Comparison of ENCODE assay signal across 8 cellular contexts in genomic region chr6:30556714-30556963, GRCh38. TPM values are rescaled to one million over a fixed set of nuclear protein-coding genes. Genes with fewer than 3 reads are reported as not detected.
A peak's percentile ranks its signal among the peaks of the same experiment; 100 is the strongest.
DNase-seq lines count a peak whose midpoint lies in the region; ATAC-seq, FAIRE-seq and TF ChIP-seq lines count a peak whose summit lies in the region.

No MANE protein-coding gene starts in this region.

- no peak for ATAC-seq in HG03442 (IDR thresholded peaks at IDR 0.05; ENCODE audit: unreplicated experiment)

- peak overlapping the region; percentile 91 to 99 for H3K18ac ChIP-seq in mesenchymal stem cell (ENCODE audit: low read depth in 1 of 2, low read length in 2 of 2)

- peaks cover 51% of the 10 kb centered on the region for H3K36me3 ChIP-seq in SK-N-MC (ENCODE audit: insufficient read depth, low read length)
- H3K36me3 ChIP-seq in bronchial epithelial cell (ENCODE audit: control insufficient read depth, insufficient read depth, low read length) = peaks cover 13% of the 10 kb centered on the region
- H3K36me3 ChIP-seq in mesenchymal stem cell (ENCODE audit: control insufficient read depth in 1 of 2, insufficient read depth in 2 of 2, low read depth in 1 of 2, low read length in 2 of 2) = peaks cover 26 to 50% of the 10 kb centered on the region in 2 experiments

- H3K14ac ChIP-seq in mesenchymal stem cell (ENCODE audit: low read length in 2 of 2) = peak overlapping the region in 1 of 2 experiments; percentile 82

- DNase-seq in GM18507 (ENCODE audit: extremely low spot score, insufficient read length, low read depth) = peak; percentile 81
- DNase-seq in SK-N-MC (ENCODE audit: low read depth, low spot score) = no peak
- no peak for DNase-seq in bronchial epithelial cell (ENCODE audit: low read depth)
- no peak for DNase-seq in mesenchymal stem cell
- DNase-seq in stimulated activated CD8-positive, alpha-beta memory T cell treated with anti-CD3 and anti-CD28 coated beads, Interleukin-4, amount 100 ng/mL, for 48 hours = peak; percentile 91
- no peak for DNase-seq in DMS114 treated with DMSO at 0.1 percent for 48 hours (lab: John Stamatoyannopoulos, UW; ENCODE audit: unreplicated experiment)
- no peak for DNase-seq in MV-4-11 (lab: John Stamatoyannopoulos, UW)

- peak; percentile 88 for FAIRE-seq in GM18507 (lab: Jason Lieb, UNC)
- no peak for FAIRE-seq in bronchial epithelial cell (lab: Jason Lieb, UNC)

- peak overlapping the region; percentile 68 for H2BK5ac ChIP-seq in mesenchymal stem cell (ENCODE audit: low read depth, low read length, poor library complexity, severe bottlenecking)

- no peaks in the 10 kb centered on the region for H3K27me3 ChIP-seq in bronchial epithelial cell (ENCODE audit: control insufficient read depth, insufficient read depth, low read length)
- no peaks in the 10 kb centered on the region for H3K27me3 ChIP-seq in mesenchymal stem cell (ENCODE audit: control insufficient read depth in 1 of 2, insufficient read depth in 1 of 2, low read length in 2 of 2)

- H3K27ac ChIP-seq in SK-N-MC = peak overlapping the region; percentile 93
- H3K27ac ChIP-seq in mesenchymal stem cell (ENCODE audit: low read length, poor library complexity, severe bottlenecking) = peak overlapping the region; percentile 80

- H3K9ac ChIP-seq in SK-N-MC (ENCODE audit: insufficient read length) = peak overlapping the region; percentile 91
- H3K9ac ChIP-seq in mesenchymal stem cell (ENCODE audit: low read length) = peak overlapping the region; percentile 96

- no peaks in the 10 kb centered on the region for H3K9me3 ChIP-seq in SK-N-MC (ENCODE audit: low read depth, low read length)
- no peaks in the 10 kb centered on the region for H3K9me3 ChIP-seq in mesenchymal stem cell (ENCODE audit: control insufficient read depth, low read length)

- peak overlapping the region; percentile 97 for H2AFZ ChIP-seq in mesenchymal stem cell (ENCODE audit: low read depth, low read length)

- H2BK15ac ChIP-seq in mesenchymal stem cell (ENCODE audit: low read depth, poor library complexity, severe bottlenecking) = peak overlapping the region; percentile 56

- H3K4me1 ChIP-seq in mesenchymal stem cell (ENCODE audit: control insufficient read depth, insufficient read depth, low read depth, low read length) = peaks cover 4% of the 10 kb centered on the region

- H3K79me1 ChIP-seq in mesenchymal stem cell (replicated peaks; ENCODE audit: low read length, poor library complexity, severe bottlenecking) = peaks cover 38% of the 10 kb centered on the region

- TF ChIP-seq CTCF in bronchial epithelial cell (IDR thresholded peaks at IDR 0.05; ENCODE audit: insufficient read depth, low read length, severe bottlenecking) = no peak

- under 1% methylated on average over 13 of the region's 13 CpGs for WGBS in mesenchymal stem cell

- no peak overlapping the region for H4K91ac ChIP-seq in mesenchymal stem cell (ENCODE audit: low read length)

- peak overlapping the region; percentile 46 to 68 for H3K4ac ChIP-seq in mesenchymal stem cell (ENCODE audit: low read depth in 1 of 2, low read length in 2 of 2)

- peak overlapping the region; percentile 18 to 61 for H2BK12ac ChIP-seq in mesenchymal stem cell (ENCODE audit: low read length in 2 of 2)

- H3K4me2 ChIP-seq in mesenchymal stem cell (ENCODE audit: low read length, poor library complexity, severe bottlenecking) = peak overlapping the region; percentile 97

- H4K8ac ChIP-seq in mesenchymal stem cell (ENCODE audit: low read length) = peak overlapping the region; percentile 96

- H2BK120ac ChIP-seq in mesenchymal stem cell (ENCODE audit: low read depth, low read length) = peak overlapping the region; percentile 64

- H2AK5ac ChIP-seq in mesenchymal stem cell (ENCODE audit: low read length, severe bottlenecking) = peak overlapping the region; percentile 41

- H3K4me3 ChIP-seq in SK-N-MC (peak overlapping the region; percentile 96), bronchial epithelial cell (ENCODE audit: low read depth, low read length) (peak overlapping the region; percentile 95), mesenchymal stem cell (ENCODE audit: insufficient read depth in 1 of 2, low read depth in 1 of 2, low read length in 2 of 2) (peak overlapping the region; percentile 83 to 95)

- peak overlapping the region in 1 of 2 experiments; percentile 70 for H3K23ac ChIP-seq in mesenchymal stem cell (ENCODE audit: low read length in 2 of 2)

RNA-seq across cellular contexts. Expression of gene GNL1, which starts 0.3 kb away (rescaled TPM):
- 21.9 and 35.2 TPM in 2 replicates for total RNA-seq in bronchial epithelial cell
- 38.9 TPM for polyA plus RNA-seq in mesenchymal stem cell (2013, experiment 1 of 2)
- 36.3 TPM for polyA plus RNA-seq in mesenchymal stem cell (2013, experiment 2 of 2)

RNA-seq across cellular contexts. Expression of gene PRR3, which starts 0.5 kb away (rescaled TPM):
- 1.9 and 2.1 TPM in 2 replicates for total RNA-seq in bronchial epithelial cell
- 14.0 TPM for polyA plus RNA-seq in mesenchymal stem cell (2013, experiment 1 of 2)
- 13.0 TPM for polyA plus RNA-seq in mesenchymal stem cell (2013, experiment 2 of 2)

RNA-seq across cellular contexts. Expression of gene ABCF1, which starts 14.6 kb away (rescaled TPM):
- 31.9 and 35.1 TPM in 2 replicates for total RNA-seq in bronchial epithelial cell
- polyA plus RNA-seq in mesenchymal stem cell (2013, experiment 1 of 2) = 50.0 TPM
- 49.7 TPM for polyA plus RNA-seq in mesenchymal stem cell (2013, experiment 2 of 2)

Comparison
In these comparisons a context has a peak if more than half of its experiments do, and no peak if none do; other contexts are left out.
1. DNase-seq: peak in GM18507 (single experiment) and stimulated activated CD8-positive, alpha-beta memory T cell treated with anti-CD3 and anti-CD28 coated beads, Interleukin-4, amount 100 ng/mL, for 48 hours (single experiment); none in SK-N-MC (single experiment), bronchial epithelial cell (single experiment), mesenchymal stem cell (single experiment), DMS114 treated with DMSO at 0.1 percent for 48 hours (single experiment) and MV-4-11 (single experiment).
2. Peak in every context shown above with its lines, with median percentiles within 50 percentile points of each other: H3K4me3 ChIP-seq.